2 cellular contexts compared by ENCODE assay signal in the genomic region with DNA sequence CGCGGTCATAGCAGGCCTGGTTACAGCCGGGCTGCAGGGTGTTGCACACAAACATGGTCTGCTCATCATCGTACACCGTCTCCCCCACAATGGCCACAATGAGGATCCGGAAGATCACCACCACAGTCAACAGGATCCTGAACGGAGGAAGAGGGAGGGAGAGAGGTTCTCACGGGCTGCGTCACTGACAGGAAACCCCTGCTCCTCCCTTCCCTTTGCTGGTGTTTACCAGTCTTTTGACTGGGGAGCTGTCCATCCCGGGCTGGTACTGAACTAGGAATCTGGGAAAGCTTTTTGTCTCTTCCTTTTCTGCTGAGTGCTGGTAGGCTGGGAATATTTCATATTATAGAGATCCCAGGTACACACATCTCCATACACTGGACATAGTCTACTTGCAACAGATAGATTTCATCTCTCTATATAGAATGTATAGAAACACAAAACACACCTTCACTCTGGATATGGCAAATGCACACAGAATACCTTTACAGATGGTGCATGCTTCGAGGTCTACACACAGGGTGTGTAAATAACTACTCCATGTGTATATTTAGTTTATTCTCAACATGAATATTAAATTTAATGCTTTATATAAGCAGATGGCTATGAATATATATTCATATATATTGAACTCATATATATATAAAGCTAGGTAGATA.
TF ChIP-seq lines count a peak whose summit lies in the region.

No MANE protein-coding gene starts in this region.

TF ChIP-seq in A549, 52 proteins besides CTCF, POLR2A, EP300 and RAD21:
- TF ChIP-seq HOXB5 (CRISPR knock-in tag; IDR thresholded peaks at IDR 0.05), result 0 out of 2 replicates have a peak, but pooled peaks have one; percentile 50
- TF ChIP-seq USF2 (IDR thresholded peaks at IDR 0.05), result no peak
- TF ChIP-seq CEBPB (IDR thresholded peaks at IDR 0.05), result no peak
- TF ChIP-seq, protein P1, sequence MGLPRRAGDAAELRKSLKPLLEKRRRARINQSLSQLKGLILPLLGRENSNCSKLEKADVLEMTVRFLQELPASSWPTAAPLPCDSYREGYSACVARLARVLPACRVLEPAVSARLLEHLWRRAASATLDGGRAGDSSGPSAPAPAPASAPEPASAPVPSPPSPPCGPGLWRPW (IDR thresholded peaks at IDR 0.05), result no peak
- peak; percentile 91 for TF ChIP-seq REST (IDR thresholded peaks at IDR 0.05)
- no peak for TF ChIP-seq CBX2 (IDR thresholded peaks at IDR 0.05; ENCODE audit: borderline replicate concordance, low read depth)
- no peak for TF ChIP-seq PBX3 (IDR thresholded peaks at IDR 0.05)
- TF ChIP-seq EHMT2 (IDR thresholded peaks at IDR 0.05; ENCODE audit: low read depth), result 0 out of 2 replicates have a peak, but pooled peaks have one; percentile 51

TF ChIP-seq in GM12878, 131 proteins besides CTCF, POLR2A, EP300 and RAD21:
- peak; percentile 79 for TF ChIP-seq REST (IDR thresholded peaks at IDR 0.05; ENCODE audit: low read depth, low read length)
- TF ChIP-seq NFYA (IDR thresholded peaks at IDR 0.05; ENCODE audit: borderline replicate concordance, low read depth, low read length), result no peak
